14 cellular contexts compared by ENCODE assay signal in the genomic region with DNA sequence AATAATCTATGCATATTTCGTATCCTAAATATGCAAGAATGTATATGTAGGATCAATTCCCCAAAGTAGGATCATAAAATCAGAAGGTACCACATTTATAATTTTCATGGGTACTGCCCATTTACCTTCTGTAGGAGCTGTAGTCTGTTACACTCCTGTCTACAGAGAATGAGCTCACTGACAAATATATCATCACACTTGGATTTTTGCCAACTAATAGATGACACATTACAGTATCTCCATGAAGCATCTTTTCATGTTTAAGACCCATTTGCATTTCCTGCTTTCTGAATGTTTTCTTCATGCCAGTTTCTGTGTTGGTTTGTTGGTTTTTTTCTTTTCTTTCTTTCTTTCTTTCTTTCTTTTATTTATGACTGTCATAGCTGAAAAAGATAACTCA.
DNase-seq lines count a peak whose midpoint lies in the region; ATAC-seq and TF ChIP-seq lines count a peak whose summit lies in the region.
"Had no signal": no experiment of that assay in that cellular context is flagged by ENCODE, and none has a peak within 500 bp of the region (broad histone marks: within the 10 kb centered on the region; RNA-seq: fewer than 3 reads in every experiment).

No MANE protein-coding gene starts in this region.

- H3K27me3 Mint-ChIP-seq in chondrocyte (ENCODE audit: low read depth), result no peaks in the 10 kb centered on the region

- no peak overlapping the region for H3K4me2 ChIP-seq in smooth muscle cell

- peaks cover 20% of the 10 kb centered on the region for H4K20me1 ChIP-seq in smooth muscle cell (ENCODE audit: low read depth)

- peaks cover 29% of the 10 kb centered on the region for H3K79me2 ChIP-seq in smooth muscle cell (ENCODE audit: low read depth)

- DNase-seq in chondrocyte (ENCODE audit: low spot score) (no peak), GOT3 (lab: John Stamatoyannopoulos, UW) (no peak), smooth muscle cell (lab: John Stamatoyannopoulos, UW; ENCODE audit: unreplicated experiment) (no peak), GM10248 (ENCODE audit: extremely low spot score) (no peak)
- DNase-seq: activated CD4-positive, alpha-beta T cell treated with anti-CD3 and anti-CD28 coated beads for 48 hours; NCI-H1694; RPMI8226; substantia nigra had no signal

- 90% methylated on average over 1 of the region's 1 CpG for WGBS in smooth muscle cell (ENCODE audit: low lambda C conversion rate)

- H3K36me3 ChIP-seq in smooth muscle cell (ENCODE audit: low read depth), result peaks cover 55% of the 10 kb centered on the region

- H3K36me3 Mint-ChIP-seq in chondrocyte (ENCODE audit: low read depth), result peaks cover 60% of the 10 kb centered on the region

- no peak for TF ChIP-seq CTCF in chondrocyte (IDR thresholded peaks at IDR 0.05)
- TF ChIP-seq CTCF in smooth muscle cell (IDR thresholded peaks at IDR 0.05; ENCODE audit: borderline replicate concordance, insufficient read depth, poor library complexity, severe bottlenecking), result no peak
- no peak for TF ChIP-seq CTCF in GM10248 (IDR thresholded peaks at IDR 0.05; ENCODE audit: control extremely low read depth, extremely low read depth, low read depth, missing control alignments)

- H3K27ac ChIP-seq in smooth muscle cell (ENCODE audit: low read depth), result no peak overlapping the region
- H3K27ac ChIP-seq: cardiac muscle cell, HL-60 had no signal

- no peaks in the 10 kb centered on the region for H3K9me3 Mint-ChIP-seq in chondrocyte (ENCODE audit: low read depth)

- no peak overlapping the region for H2AFZ ChIP-seq in smooth muscle cell (ENCODE audit: low read depth)

- peak overlapping the region; percentile 3 for H3K27ac Mint-ChIP-seq in chondrocyte (ENCODE audit: unreplicated experiment)

- H3K27me3 ChIP-seq in smooth muscle cell (ENCODE audit: low read depth), result no peaks in the 10 kb centered on the region
- H3K27me3 ChIP-seq: cardiac muscle cell had no signal

- H3K4me3 Mint-ChIP-seq in chondrocyte (ENCODE audit: unreplicated experiment), result no peak overlapping the region

- no peaks in the 10 kb centered on the region for H3K4me1 ChIP-seq in smooth muscle cell (ENCODE audit: low read depth)

- H3K4me1 Mint-ChIP-seq in chondrocyte (ENCODE audit: low read depth), result peaks cover under 1% of the 10 kb centered on the region

- no peak overlapping the region for H3K4me3 ChIP-seq in smooth muscle cell
- H3K4me3 ChIP-seq: cardiac muscle cell had no signal

- POLR2A ChIA-PET in GM10248 (lab: Yijun Ruan, JAX), result interaction anchor here (1.2 kb wide), 1 partner anchor 81 kb away, joined by 3 read pairs; no protein-coding TSS in a partner anchor

- ATAC-seq in GM18858 (IDR thresholded peaks at IDR 0.05; ENCODE audit: unreplicated experiment) (peak; percentile 91), GM21423 (IDR thresholded peaks at IDR 0.05; ENCODE audit: unreplicated experiment) (peak; percentile 90), HG03139 (IDR thresholded peaks at IDR 0.05; ENCODE audit: unreplicated experiment) (peak; percentile 75), GM21526 (IDR thresholded peaks at IDR 0.05; ENCODE audit: low FRiP score, unreplicated experiment) (no peak)

- H3K9ac ChIP-seq in smooth muscle cell (ENCODE audit: low read depth), result no peak overlapping the region

- peaks cover 21% of the 10 kb centered on the region for H3F3A ChIP-seq in smooth muscle cell (ENCODE audit: low read depth)

- CTCF ChIA-PET in GM10248 (lab: Yijun Ruan, JAX), result interaction anchor here (1.3 to 4.5 kb wide), 2 partner anchors 13 to 150 kb away, joined by 3 to 39 read pairs; no protein-coding TSS in a partner anchor

- no peaks in the 10 kb centered on the region for H3K9me3 ChIP-seq in smooth muscle cell (replicated peaks; ENCODE audit: low read depth)
